ENCODE assay signal across 8 cellular contexts in the genomic region with DNA sequence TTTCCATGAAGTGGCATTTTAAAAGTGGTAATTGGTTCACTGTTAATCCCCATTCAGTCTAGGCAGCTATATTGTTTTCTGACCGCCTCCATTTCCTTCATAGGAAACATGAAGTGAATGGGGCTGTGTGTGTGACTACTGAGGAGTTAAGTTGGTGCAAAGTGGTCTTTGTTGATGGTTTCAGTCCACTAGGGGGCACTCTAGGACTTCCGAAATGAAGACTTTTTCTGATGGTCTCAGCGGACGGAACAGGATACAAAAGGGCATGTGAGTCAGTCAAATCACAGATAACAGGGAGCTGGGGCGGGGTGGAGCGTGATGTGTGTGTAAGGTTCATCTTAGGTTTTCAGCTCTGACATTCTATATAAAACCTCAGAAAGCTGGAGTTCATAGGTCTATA.
A peak's percentile ranks its signal among the peaks of the same experiment; 100 is the strongest.
DNase-seq lines count a peak whose midpoint lies in the region; ATAC-seq and TF ChIP-seq lines count a peak whose summit lies in the region.

No MANE protein-coding gene starts in this region.

- no peak overlapping the region for H3K4me3 Mint-ChIP-seq in endothelial cell (ENCODE audit: unreplicated experiment)

- peaks cover 2% of the 10 kb centered on the region for H3K27me3 Mint-ChIP-seq in endothelial cell (ENCODE audit: unreplicated experiment)

- POLR2A ChIA-PET in HEK293 (lab: Yijun Ruan, JAX), result no interaction called here

- peak overlapping the region; percentile 11 for H3K27ac Mint-ChIP-seq in endothelial cell (ENCODE audit: unreplicated experiment)

- H3K9me3 Mint-ChIP-seq in endothelial cell (ENCODE audit: unreplicated experiment), result no peaks in the 10 kb centered on the region

- ATAC-seq in stimulated activated naive CD8-positive, alpha-beta T cell treated with anti-CD3 and anti-CD28 coated beads, Interleukin-15, Interleukin-2, amounts not matched to agents 100 U/mL and 50 U/mL, for 24 hours, result peak; percentile 96

- H3K4me3 ChIP-seq in HEK293 (ENCODE audit: low read depth, low read length), result no peak overlapping the region

- no peak overlapping the region for H3K27ac ChIP-seq in HEK293 (ENCODE audit: extremely low read depth, low read depth, low read length)

- no peaks in the 10 kb centered on the region for H3K4me1 ChIP-seq in HEK293 (ENCODE audit: control insufficient read depth, insufficient read depth, low read length)

- TF ChIP-seq CTCF in HEK293 (tag by site-specific recombination; IDR thresholded peaks at IDR 0.05) (0 out of 2 replicates have a peak, but pooled peaks have one; percentile 19), endothelial cell (IDR thresholded peaks at IDR 0.05; ENCODE audit: unreplicated experiment) (peak; percentile 92)

- H3K36me3 ChIP-seq in HEK293 (ENCODE audit: control insufficient read depth in 2 of 2, insufficient read depth in 1 of 2, low read length in 2 of 2), result no peaks in the 10 kb centered on the region

- H3K4me1 Mint-ChIP-seq in endothelial cell (ENCODE audit: unreplicated experiment), result peaks cover 16% of the 10 kb centered on the region

- intact Hi-C loops in posterior vena cava (cut with DNase I), result no loop called here

- CTCF ChIA-PET in HEK293 (lab: Yijun Ruan, JAX), result interaction anchor here (0.6 to 2.8 kb wide), 46 partner anchors 8 to 687 kb away, joined by 3 to 20 read pairs (median 4); no protein-coding TSS in a partner anchor

- H3K36me3 Mint-ChIP-seq in endothelial cell (ENCODE audit: low read depth, unreplicated experiment), result no peaks in the 10 kb centered on the region

- DNase-seq in DMS 273 (lab: John Stamatoyannopoulos, UW; ENCODE audit: unreplicated experiment), result peak; percentile 79
- DNase-seq in NCI-H526 treated with DMSO at 0.1 percent for 48 hours (lab: John Stamatoyannopoulos, UW), result peak; percentile 18
- peak; percentile 71 to 76 for DNase-seq in activated CD4-positive, alpha-beta T cell treated with anti-CD3 and anti-CD28 coated beads, Interleukin-2, amount 50 U/mL, for 4 hours
- DNase-seq in endothelial cell (ENCODE audit: low spot score), result peak; percentile 75
- peak; percentile 34 for DNase-seq in myocyte (ENCODE audit: low read depth)
- peak; percentile 77 for DNase-seq in stimulated activated naive CD8-positive, alpha-beta T cell treated with anti-CD3 and anti-CD28 coated beads, Interleukin-15, Interleukin-2, amounts not matched to agents 100 U/mL and 50 U/mL, for 24 hours
- DNase-seq in posterior vena cava (ENCODE audit: low spot score), result no peak

- H3K9me3 ChIP-seq in HEK293 (ENCODE audit: control insufficient read depth, insufficient read depth, low read depth, low read length), result no peaks in the 10 kb centered on the region

TF ChIP-seq in HEK293, 187 proteins besides CTCF, POLR2A, EP300 and RAD21:
- TF ChIP-seq ZNF660 (tag by site-specific recombination; IDR thresholded peaks at IDR 0.05) (0 out of 2 replicates have a peak, but pooled peaks have one; percentile 28), ZNF654 (tag by site-specific recombination; IDR thresholded peaks at IDR 0.05; ENCODE audit: low read depth) (peak; percentile 61), ZBTB17 (tag by site-specific recombination; IDR thresholded peaks at IDR 0.05) (peak; percentile 37; the same call in 1 of the 2 replicates)
- TF ChIP-seq, protein P1, sequence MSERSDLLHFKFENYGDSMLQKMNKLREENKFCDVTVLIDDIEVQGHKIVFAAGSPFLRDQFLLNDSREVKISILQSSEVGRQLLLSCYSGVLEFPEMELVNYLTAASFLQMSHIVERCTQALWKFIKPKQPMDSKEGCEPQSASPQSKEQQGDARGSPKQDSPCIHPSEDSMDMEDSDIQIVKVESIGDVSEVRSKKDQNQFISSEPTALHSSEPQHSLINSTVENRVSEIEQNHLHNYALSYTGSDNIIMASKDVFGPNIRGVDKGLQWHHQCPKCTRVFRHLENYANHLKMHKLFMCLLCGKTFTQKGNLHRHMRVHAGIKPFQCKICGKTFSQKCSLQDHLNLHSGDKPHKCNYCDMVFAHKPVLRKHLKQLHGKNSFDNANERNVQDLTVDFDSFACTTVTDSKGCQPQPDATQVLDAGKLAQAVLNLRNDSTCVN (tag by site-specific recombination; optimal IDR thresholded peaks at IDR 0.05), result no peak
